21 cellular contexts compared by ENCODE assay signal in genomic region chrX:71676068-71676795, GRCh38. TPM values are rescaled to one million over a fixed set of nuclear protein-coding genes. Genes with fewer than 3 reads are reported as not detected.
"Had no signal": no experiment of that assay in that cellular context is flagged by ENCODE, and none has a peak within 500 bp of the region (broad histone marks: within the 10 kb centered on the region; RNA-seq: fewer than 3 reads in every experiment).

No MANE protein-coding gene starts in this region.

RNA-seq across cellular contexts. Expression of gene CXorf49, which starts 41.9 kb away (rescaled TPM):
- total RNA-seq: glomerular endothelial cell; heart right ventricle; hepatocyte; left cardiac atrium; left ventricle myocardium inferior; lower leg skin; lung microvascular endothelial cell; mesenteric fat pad; mucosa of descending colon; myocyte; naive thymus-derived CD4-positive, alpha-beta T cell; neural crest cell; osteoblast; pancreas; pulmonary artery endothelial cell; renal cortical epithelial cell; right atrium auricular region; skeletal muscle tissue; smooth muscle cell; stomach; thoracic aorta had no signal

RNA-seq across cellular contexts. Expression of gene CXCR3, which starts 57.9 kb away (rescaled TPM):
- total RNA-seq: glomerular endothelial cell, hepatocyte, left ventricle myocardium inferior, lower leg skin, lung microvascular endothelial cell, myocyte, neural crest cell, osteoblast, pulmonary artery endothelial cell, renal cortical epithelial cell, skeletal muscle tissue, smooth muscle cell, stomach had no signal
